Comparison of ENCODE assay signal across 27 cellular contexts in genomic region chr2:239558661-239559060, GRCh38.
"Had no signal": no experiment of that assay in that cellular context is flagged by ENCODE, and none has a peak within 500 bp of the region (broad histone marks: within the 10 kb centered on the region; RNA-seq: fewer than 3 reads in every experiment).

No MANE protein-coding gene starts in this region.

- H3K9me3 Mint-ChIP-seq: activated CD4-positive, alpha-beta memory T cell treated with anti-CD3 and anti-CD28 coated beads for 36 hours; activated CD4-positive, alpha-beta T cell treated with anti-CD3 and anti-CD28 coated beads, Interleukin-2, amount 10 ng/mL, durations not matched to agents 7 days and 5 days; activated naive CD4-positive, alpha-beta T cell treated with anti-CD3 and anti-CD28 coated beads, Interleukin-2, amount 50 U/mL, for 24 hours; activated T-cell treated with anti-CD3 and anti-CD28 coated beads, Interleukin-2, amount 50 U/mL, for 72 hours; activated T-helper 2 cell treated with anti-CD3 and anti-CD28 coated beads, Interferon-gamma antibody, Interleukin-2, Interleukin-4, amounts not matched to agents 10 μg/mL and 5 μg/mL and 100 μg/mL, durations not matched to agents 14 hours and 24 hours and 36 hours; IgD-negative memory B cell had no signal

- DNase-seq: activated CD4-positive, alpha-beta memory T cell treated with anti-CD3 and anti-CD28 coated beads for 36 hours; activated CD4-positive, alpha-beta T cell treated with anti-CD3 and anti-CD28 coated beads, Interleukin-2, amount 10 ng/mL, durations not matched to agents 7 days and 5 days; activated CD8-positive, alpha-beta memory T cell treated with anti-CD3 and anti-CD28 coated beads for 24 hours; activated gamma-delta T cell treated with Interleukin-2 at 50 U/mL for 16 hours; activated T-cell treated with anti-CD3 and anti-CD28 coated beads, Interleukin-2, amount 50 U/mL, for 72 hours; amniotic stem cell; body of pancreas; MM.1S; NCI-H1105; NCI-H1436; NCI-H1694 treated with DMSO at 0.1 percent for 48 hours; NCI-H2029 treated with DMSO at 0.1 percent for 48 hours; NCI-H345; NCI-H510A treated with DMSO at 0.1 percent for 48 hours; NCI-H69; NK-92 treated with Interleukin-12 subunit alpha and Interleukin-12 subunit beta, amount 100 ng/mL, for 24 hours; SHP77; SW 1271 had no signal

- H3K27me3 ChIP-seq: ascending aorta, body of pancreas, Peyer's patch had no signal

- H3K27ac ChIP-seq: ascending aorta, body of pancreas, KMS-11, Peyer's patch, RWPE1, SJSA1 had no signal

- H3K36me3 ChIP-seq: ascending aorta, Peyer's patch, SJSA1 had no signal

- H3K27ac Mint-ChIP-seq: activated CD4-positive, alpha-beta memory T cell treated with anti-CD3 and anti-CD28 coated beads for 36 hours; activated CD4-positive, alpha-beta T cell treated with anti-CD3 and anti-CD28 coated beads, Interleukin-2, amount 10 ng/mL, durations not matched to agents 7 days and 5 days; activated naive CD4-positive, alpha-beta T cell treated with anti-CD3 and anti-CD28 coated beads, Interleukin-2, amount 50 U/mL, for 24 hours; activated T-cell treated with anti-CD3 and anti-CD28 coated beads, Interleukin-2, amount 50 U/mL, for 72 hours; activated T-helper 2 cell treated with anti-CD3 and anti-CD28 coated beads, Interferon-gamma antibody, Interleukin-2, Interleukin-4, amounts not matched to agents 10 μg/mL and 5 μg/mL and 100 μg/mL, durations not matched to agents 14 hours and 24 hours and 36 hours; IgD-negative memory B cell had no signal

- H3K4me3 Mint-ChIP-seq: activated CD4-positive, alpha-beta memory T cell treated with anti-CD3 and anti-CD28 coated beads for 36 hours; activated CD4-positive, alpha-beta T cell treated with anti-CD3 and anti-CD28 coated beads, Interleukin-2, amount 10 ng/mL, durations not matched to agents 7 days and 5 days; activated naive CD4-positive, alpha-beta T cell treated with anti-CD3 and anti-CD28 coated beads, Interleukin-2, amount 50 U/mL, for 24 hours; activated T-cell treated with anti-CD3 and anti-CD28 coated beads, Interleukin-2, amount 50 U/mL, for 72 hours; IgD-negative memory B cell had no signal

- H3K4me3 ChIP-seq: ascending aorta, body of pancreas, Peyer's patch, SJSA1 had no signal

- H3K27me3 Mint-ChIP-seq: activated naive CD4-positive, alpha-beta T cell treated with anti-CD3 and anti-CD28 coated beads, Interleukin-2, amount 50 U/mL, for 24 hours had no signal

- H3K9ac ChIP-seq: KMS-11 had no signal

- H3K36me3 Mint-ChIP-seq: activated CD4-positive, alpha-beta memory T cell treated with anti-CD3 and anti-CD28 coated beads for 36 hours; activated naive CD4-positive, alpha-beta T cell treated with anti-CD3 and anti-CD28 coated beads, Interleukin-2, amount 50 U/mL, for 24 hours; IgD-negative memory B cell had no signal

- H3K4me1 Mint-ChIP-seq: activated CD4-positive, alpha-beta T cell treated with anti-CD3 and anti-CD28 coated beads, Interleukin-2, amount 10 ng/mL, durations not matched to agents 7 days and 5 days; IgD-negative memory B cell had no signal

- H3K4me2 ChIP-seq: KMS-11 had no signal

- H3K9me3 ChIP-seq: ascending aorta, body of pancreas, Peyer's patch, SJSA1 had no signal

- ATAC-seq: activated T-cell treated with anti-CD3 and anti-CD28 coated beads, Interleukin-2, amount 50 U/mL, for 72 hours; body of pancreas; SK-N-SH treated with all-trans-retinoic acid at 6 μM for 48 hours had no signal

- H3K4me1 ChIP-seq: ascending aorta, body of pancreas, Peyer's patch, SJSA1 had no signal
